1 cellular context compared by ENCODE assay signal in the genomic region with DNA sequence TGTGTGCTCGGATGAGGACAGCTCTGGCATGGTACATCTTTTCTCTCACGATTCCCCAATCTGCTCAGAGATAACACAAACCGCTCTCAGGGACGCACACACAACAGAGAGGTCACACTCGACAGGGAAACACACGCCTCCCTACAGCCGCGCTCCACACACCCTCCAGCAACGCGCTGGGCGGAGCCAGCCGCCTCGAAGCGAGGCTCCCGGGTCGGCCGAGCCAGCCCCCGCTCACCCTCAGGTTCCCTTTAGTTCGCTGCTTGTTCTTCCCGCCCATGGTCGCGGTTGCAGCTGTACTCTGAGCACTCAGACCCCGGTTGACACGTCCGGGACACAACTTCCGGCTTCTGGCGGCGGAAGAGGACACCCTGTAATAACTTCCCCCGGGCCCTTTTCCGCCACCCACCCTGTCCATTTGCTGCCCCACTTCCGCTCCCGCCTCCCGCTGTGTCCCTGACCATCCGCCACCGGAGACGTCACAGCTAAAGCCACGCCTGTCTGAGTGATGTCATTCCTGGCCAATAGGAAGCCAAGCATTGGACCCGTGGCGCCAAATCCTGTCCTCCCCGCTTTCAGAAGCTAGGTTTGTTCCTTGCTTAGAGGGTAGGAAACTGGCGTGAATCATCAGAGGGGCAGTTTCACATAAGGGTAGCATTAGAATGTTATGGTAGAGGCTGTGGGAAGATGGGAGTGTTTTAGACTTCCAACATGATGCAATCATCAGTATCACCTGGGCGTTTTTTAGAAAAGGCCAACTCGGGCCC.
TF ChIP-seq lines count a peak whose summit lies in the region.

A gene with protein sequence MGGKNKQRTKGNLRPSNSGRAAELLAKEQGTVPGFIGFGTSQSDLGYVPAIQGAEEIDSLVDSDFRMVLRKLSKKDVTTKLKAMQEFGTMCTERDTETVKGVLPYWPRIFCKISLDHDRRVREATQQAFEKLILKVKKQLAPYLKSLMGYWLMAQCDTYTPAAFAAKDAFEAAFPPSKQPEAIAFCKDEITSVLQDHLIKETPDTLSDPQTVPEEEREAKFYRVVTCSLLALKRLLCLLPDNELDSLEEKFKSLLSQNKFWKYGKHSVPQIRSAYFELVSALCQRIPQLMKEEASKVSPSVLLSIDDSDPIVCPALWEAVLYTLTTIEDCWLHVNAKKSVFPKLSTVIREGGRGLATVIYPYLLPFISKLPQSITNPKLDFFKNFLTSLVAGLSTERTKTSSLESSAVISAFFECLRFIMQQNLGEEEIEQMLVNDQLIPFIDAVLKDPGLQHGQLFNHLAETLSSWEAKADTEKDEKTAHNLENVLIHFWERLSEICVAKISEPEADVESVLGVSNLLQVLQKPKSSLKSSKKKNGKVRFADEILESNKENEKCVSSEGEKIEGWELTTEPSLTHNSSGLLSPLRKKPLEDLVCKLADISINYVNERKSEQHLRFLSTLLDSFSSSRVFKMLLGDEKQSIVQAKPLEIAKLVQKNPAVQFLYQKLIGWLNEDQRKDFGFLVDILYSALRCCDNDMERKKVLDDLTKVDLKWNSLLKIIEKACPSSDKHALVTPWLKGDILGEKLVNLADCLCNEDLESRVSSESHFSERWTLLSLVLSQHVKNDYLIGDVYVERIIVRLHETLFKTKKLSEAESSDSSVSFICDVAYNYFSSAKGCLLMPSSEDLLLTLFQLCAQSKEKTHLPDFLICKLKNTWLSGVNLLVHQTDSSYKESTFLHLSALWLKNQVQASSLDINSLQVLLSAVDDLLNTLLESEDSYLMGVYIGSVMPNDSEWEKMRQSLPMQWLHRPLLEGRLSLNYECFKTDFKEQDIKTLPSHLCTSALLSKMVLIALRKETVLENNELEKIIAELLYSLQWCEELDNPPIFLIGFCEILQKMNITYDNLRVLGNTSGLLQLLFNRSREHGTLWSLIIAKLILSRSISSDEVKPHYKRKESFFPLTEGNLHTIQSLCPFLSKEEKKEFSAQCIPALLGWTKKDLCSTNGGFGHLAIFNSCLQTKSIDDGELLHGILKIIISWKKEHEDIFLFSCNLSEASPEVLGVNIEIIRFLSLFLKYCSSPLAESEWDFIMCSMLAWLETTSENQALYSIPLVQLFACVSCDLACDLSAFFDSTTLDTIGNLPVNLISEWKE (N-terminal part only) (minus strand): TSS at position 352 of the 767 bp plus-strand sequence. CDS start 72 bp downstream, at position 280.

TF ChIP-seq in HepG2, 621 proteins besides CTCF, POLR2A, EP300 and RAD21 (continued from another document and continues in another):
- TF ChIP-seq, protein P1, sequence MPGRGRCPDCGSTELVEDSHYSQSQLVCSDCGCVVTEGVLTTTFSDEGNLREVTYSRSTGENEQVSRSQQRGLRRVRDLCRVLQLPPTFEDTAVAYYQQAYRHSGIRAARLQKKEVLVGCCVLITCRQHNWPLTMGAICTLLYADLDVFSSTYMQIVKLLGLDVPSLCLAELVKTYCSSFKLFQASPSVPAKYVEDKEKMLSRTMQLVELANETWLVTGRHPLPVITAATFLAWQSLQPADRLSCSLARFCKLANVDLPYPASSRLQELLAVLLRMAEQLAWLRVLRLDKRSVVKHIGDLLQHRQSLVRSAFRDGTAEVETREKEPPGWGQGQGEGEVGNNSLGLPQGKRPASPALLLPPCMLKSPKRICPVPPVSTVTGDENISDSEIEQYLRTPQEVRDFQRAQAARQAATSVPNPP (CRISPR knock-in tag; IDR thresholded peaks at IDR 0.05), result no peak
- no peak for TF ChIP-seq ZNF138 (CRISPR knock-in tag; IDR thresholded peaks at IDR 0.05; ENCODE audit: low read depth)
- TF ChIP-seq, protein P2, sequence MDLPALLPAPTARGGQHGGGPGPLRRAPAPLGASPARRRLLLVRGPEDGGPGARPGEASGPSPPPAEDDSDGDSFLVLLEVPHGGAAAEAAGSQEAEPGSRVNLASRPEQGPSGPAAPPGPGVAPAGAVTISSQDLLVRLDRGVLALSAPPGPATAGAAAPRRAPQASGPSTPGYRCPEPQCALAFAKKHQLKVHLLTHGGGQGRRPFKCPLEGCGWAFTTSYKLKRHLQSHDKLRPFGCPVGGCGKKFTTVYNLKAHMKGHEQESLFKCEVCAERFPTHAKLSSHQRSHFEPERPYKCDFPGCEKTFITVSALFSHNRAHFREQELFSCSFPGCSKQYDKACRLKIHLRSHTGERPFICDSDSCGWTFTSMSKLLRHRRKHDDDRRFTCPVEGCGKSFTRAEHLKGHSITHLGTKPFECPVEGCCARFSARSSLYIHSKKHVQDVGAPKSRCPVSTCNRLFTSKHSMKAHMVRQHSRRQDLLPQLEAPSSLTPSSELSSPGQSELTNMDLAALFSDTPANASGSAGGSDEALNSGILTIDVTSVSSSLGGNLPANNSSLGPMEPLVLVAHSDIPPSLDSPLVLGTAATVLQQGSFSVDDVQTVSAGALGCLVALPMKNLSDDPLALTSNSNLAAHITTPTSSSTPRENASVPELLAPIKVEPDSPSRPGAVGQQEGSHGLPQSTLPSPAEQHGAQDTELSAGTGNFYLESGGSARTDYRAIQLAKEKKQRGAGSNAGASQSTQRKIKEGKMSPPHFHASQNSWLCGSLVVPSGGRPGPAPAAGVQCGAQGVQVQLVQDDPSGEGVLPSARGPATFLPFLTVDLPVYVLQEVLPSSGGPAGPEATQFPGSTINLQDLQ (CRISPR knock-in tag; IDR thresholded peaks at IDR 0.05), result no peak
- no peak for TF ChIP-seq PHB2 (IDR thresholded peaks at IDR 0.05; ENCODE audit: partially characterized antibody)
- TF ChIP-seq, protein P3, sequence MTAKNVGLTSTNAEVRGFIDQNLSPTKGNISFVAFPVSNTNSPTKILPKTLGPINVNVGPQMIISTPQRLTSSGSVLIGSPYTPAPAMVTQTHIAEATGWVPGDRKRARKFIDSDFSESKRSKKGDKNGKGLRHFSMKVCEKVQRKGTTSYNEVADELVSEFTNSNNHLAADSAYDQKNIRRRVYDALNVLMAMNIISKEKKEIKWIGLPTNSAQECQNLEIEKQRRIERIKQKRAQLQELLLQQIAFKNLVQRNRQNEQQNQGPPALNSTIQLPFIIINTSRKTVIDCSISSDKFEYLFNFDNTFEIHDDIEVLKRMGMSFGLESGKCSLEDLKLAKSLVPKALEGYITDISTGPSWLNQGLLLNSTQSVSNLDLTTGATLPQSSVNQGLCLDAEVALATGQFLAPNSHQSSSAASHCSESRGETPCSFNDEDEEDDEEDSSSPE (CRISPR knock-in tag; IDR thresholded peaks at IDR 0.05), result peak; percentile 98
- TF ChIP-seq CBX2 (IDR thresholded peaks at IDR 0.05; ENCODE audit: low read depth, low read length), result no peak
- TF ChIP-seq CBX2 (CRISPR knock-in tag; IDR thresholded peaks at IDR 0.05; ENCODE audit: low read depth), result peak; percentile 36; the same call in 1 of the 2 replicates
- TF ChIP-seq ZNF333 (CRISPR knock-in tag; IDR thresholded peaks at IDR 0.05; ENCODE audit: borderline replicate concordance), result no peak
- TF ChIP-seq ZSCAN22 (CRISPR knock-in tag; IDR thresholded peaks at IDR 0.05), result no peak
- TF ChIP-seq ESRRA (CRISPR knock-in tag; IDR thresholded peaks at IDR 0.05; ENCODE audit: low read depth), result peak; percentile 26; the same call in 1 of the 2 replicates
- TF ChIP-seq, protein P4, sequence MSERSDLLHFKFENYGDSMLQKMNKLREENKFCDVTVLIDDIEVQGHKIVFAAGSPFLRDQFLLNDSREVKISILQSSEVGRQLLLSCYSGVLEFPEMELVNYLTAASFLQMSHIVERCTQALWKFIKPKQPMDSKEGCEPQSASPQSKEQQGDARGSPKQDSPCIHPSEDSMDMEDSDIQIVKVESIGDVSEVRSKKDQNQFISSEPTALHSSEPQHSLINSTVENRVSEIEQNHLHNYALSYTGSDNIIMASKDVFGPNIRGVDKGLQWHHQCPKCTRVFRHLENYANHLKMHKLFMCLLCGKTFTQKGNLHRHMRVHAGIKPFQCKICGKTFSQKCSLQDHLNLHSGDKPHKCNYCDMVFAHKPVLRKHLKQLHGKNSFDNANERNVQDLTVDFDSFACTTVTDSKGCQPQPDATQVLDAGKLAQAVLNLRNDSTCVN (CRISPR knock-in tag; IDR thresholded peaks at IDR 0.05; ENCODE audit: borderline replicate concordance), result no peak
- TF ChIP-seq SATB2 (CRISPR knock-in tag; IDR thresholded peaks at IDR 0.05), result no peak
- TF ChIP-seq, protein P5, sequence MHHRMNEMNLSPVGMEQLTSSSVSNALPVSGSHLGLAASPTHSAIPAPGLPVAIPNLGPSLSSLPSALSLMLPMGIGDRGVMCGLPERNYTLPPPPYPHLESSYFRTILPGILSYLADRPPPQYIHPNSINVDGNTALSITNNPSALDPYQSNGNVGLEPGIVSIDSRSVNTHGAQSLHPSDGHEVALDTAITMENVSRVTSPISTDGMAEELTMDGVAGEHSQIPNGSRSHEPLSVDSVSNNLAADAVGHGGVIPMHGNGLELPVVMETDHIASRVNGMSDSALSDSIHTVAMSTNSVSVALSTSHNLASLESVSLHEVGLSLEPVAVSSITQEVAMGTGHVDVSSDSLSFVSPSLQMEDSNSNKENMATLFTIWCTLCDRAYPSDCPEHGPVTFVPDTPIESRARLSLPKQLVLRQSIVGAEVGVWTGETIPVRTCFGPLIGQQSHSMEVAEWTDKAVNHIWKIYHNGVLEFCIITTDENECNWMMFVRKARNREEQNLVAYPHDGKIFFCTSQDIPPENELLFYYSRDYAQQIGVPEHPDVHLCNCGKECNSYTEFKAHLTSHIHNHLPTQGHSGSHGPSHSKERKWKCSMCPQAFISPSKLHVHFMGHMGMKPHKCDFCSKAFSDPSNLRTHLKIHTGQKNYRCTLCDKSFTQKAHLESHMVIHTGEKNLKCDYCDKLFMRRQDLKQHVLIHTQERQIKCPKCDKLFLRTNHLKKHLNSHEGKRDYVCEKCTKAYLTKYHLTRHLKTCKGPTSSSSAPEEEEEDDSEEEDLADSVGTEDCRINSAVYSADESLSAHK (CRISPR knock-in tag; IDR thresholded peaks at IDR 0.05; ENCODE audit: borderline replicate concordance), result no peak
- peak; percentile 94 for TF ChIP-seq KMT2B (CRISPR knock-in tag; IDR thresholded peaks at IDR 0.05)
- no peak for TF ChIP-seq MYNN (CRISPR knock-in tag; IDR thresholded peaks at IDR 0.05; ENCODE audit: low read depth)
- TF ChIP-seq ZNF546 (CRISPR knock-in tag; conservative IDR thresholded peaks at IDR 0.05), result no peak
- TF ChIP-seq, protein P6, sequence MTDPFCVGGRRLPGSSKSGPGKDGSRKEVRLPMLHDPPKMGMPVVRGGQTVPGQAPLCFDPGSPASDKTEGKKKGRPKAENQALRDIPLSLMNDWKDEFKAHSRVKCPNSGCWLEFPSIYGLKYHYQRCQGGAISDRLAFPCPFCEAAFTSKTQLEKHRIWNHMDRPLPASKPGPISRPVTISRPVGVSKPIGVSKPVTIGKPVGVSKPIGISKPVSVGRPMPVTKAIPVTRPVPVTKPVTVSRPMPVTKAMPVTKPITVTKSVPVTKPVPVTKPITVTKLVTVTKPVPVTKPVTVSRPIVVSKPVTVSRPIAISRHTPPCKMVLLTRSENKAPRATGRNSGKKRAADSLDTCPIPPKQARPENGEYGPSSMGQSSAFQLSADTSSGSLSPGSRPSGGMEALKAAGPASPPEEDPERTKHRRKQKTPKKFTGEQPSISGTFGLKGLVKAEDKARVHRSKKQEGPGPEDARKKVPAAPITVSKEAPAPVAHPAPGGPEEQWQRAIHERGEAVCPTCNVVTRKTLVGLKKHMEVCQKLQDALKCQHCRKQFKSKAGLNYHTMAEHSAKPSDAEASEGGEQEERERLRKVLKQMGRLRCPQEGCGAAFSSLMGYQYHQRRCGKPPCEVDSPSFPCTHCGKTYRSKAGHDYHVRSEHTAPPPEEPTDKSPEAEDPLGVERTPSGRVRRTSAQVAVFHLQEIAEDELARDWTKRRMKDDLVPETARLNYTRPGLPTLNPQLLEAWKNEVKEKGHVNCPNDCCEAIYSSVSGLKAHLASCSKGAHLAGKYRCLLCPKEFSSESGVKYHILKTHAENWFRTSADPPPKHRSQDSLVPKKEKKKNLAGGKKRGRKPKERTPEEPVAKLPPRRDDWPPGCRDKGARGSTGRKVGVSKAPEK (CRISPR knock-in tag; IDR thresholded peaks at IDR 0.05; ENCODE audit: borderline replicate concordance), result peak; percentile 62; the same call in 1 of the 2 replicates
- no peak for TF ChIP-seq RBAK (CRISPR knock-in tag; IDR thresholded peaks at IDR 0.05)
- TF ChIP-seq, protein P7, sequence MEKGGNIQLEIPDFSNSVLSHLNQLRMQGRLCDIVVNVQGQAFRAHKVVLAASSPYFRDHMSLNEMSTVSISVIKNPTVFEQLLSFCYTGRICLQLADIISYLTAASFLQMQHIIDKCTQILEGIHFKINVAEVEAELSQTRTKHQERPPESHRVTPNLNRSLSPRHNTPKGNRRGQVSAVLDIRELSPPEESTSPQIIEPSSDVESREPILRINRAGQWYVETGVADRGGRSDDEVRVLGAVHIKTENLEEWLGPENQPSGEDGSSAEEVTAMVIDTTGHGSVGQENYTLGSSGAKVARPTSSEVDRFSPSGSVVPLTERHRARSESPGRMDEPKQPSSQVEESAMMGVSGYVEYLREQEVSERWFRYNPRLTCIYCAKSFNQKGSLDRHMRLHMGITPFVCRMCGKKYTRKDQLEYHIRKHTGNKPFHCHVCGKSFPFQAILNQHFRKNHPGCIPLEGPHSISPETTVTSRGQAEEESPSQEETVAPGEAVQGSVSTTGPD (CRISPR knock-in tag; IDR thresholded peaks at IDR 0.05), result no peak
- TF ChIP-seq, protein P8, sequence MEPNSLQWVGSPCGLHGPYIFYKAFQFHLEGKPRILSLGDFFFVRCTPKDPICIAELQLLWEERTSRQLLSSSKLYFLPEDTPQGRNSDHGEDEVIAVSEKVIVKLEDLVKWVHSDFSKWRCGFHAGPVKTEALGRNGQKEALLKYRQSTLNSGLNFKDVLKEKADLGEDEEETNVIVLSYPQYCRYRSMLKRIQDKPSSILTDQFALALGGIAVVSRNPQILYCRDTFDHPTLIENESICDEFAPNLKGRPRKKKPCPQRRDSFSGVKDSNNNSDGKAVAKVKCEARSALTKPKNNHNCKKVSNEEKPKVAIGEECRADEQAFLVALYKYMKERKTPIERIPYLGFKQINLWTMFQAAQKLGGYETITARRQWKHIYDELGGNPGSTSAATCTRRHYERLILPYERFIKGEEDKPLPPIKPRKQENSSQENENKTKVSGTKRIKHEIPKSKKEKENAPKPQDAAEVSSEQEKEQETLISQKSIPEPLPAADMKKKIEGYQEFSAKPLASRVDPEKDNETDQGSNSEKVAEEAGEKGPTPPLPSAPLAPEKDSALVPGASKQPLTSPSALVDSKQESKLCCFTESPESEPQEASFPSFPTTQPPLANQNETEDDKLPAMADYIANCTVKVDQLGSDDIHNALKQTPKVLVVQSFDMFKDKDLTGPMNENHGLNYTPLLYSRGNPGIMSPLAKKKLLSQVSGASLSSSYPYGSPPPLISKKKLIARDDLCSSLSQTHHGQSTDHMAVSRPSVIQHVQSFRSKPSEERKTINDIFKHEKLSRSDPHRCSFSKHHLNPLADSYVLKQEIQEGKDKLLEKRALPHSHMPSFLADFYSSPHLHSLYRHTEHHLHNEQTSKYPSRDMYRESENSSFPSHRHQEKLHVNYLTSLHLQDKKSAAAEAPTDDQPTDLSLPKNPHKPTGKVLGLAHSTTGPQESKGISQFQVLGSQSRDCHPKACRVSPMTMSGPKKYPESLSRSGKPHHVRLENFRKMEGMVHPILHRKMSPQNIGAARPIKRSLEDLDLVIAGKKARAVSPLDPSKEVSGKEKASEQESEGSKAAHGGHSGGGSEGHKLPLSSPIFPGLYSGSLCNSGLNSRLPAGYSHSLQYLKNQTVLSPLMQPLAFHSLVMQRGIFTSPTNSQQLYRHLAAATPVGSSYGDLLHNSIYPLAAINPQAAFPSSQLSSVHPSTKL (CRISPR knock-in tag; IDR thresholded peaks at IDR 0.05), result peak; percentile 30; the same call in 1 of the 2 replicates
- TF ChIP-seq MXD4 (CRISPR knock-in tag; IDR thresholded peaks at IDR 0.05), result peak; percentile 79
- TF ChIP-seq ZNF354B (CRISPR knock-in tag; IDR thresholded peaks at IDR 0.05), result no peak
- no peak for TF ChIP-seq ZNF747 (CRISPR knock-in tag; IDR thresholded peaks at IDR 0.05; ENCODE audit: borderline replicate concordance)
- TF ChIP-seq ETV5 (CRISPR knock-in tag; IDR thresholded peaks at IDR 0.05; ENCODE audit: borderline replicate concordance), result peak; percentile 80
- TF ChIP-seq HOXD1 (CRISPR knock-in tag; IDR thresholded peaks at IDR 0.05), result no peak
- TF ChIP-seq TEAD3 (CRISPR knock-in tag; optimal IDR thresholded peaks at IDR 0.05; ENCODE audit: borderline replicate concordance), result no peak
